22 cellular contexts compared by ENCODE assay signal in genomic region chr5:170557314-170557713, GRCh38. TPM values are rescaled to one million over a fixed set of nuclear protein-coding genes. Genes with fewer than 3 reads are reported as not detected.
DNase-seq lines count a peak whose midpoint lies in the region; ATAC-seq, FAIRE-seq and TF ChIP-seq lines count a peak whose summit lies in the region.
"Had no signal": no experiment of that assay in that cellular context is flagged by ENCODE, and none has a peak within 500 bp of the region (broad histone marks: within the 10 kb centered on the region; RNA-seq: fewer than 3 reads in every experiment).

No MANE protein-coding gene starts in this region.

- peak overlapping the region; percentile 3 for H3K27ac Mint-ChIP-seq in stimulated activated naive CD8-positive, alpha-beta T cell treated with anti-CD3 and anti-CD28 coated beads, Interleukin-15, Interleukin-2, amounts not matched to agents 100 ng/mL and 50 ng/mL, for 24 hours
- H3K27ac Mint-ChIP-seq: CD14-positive monocyte; CD4-positive, alpha-beta T cell; GM23338 had no signal

- TF ChIP-seq CTCF in coronary artery (IDR thresholded peaks at IDR 0.05), result no peak

- no peaks in the 10 kb centered on the region for H3K36me3 Mint-ChIP-seq in stimulated activated naive CD8-positive, alpha-beta T cell treated with anti-CD3 and anti-CD28 coated beads, Interleukin-15, Interleukin-2, amounts not matched to agents 100 ng/mL and 50 ng/mL, for 24 hours (ENCODE audit: low read depth)
- H3K36me3 Mint-ChIP-seq: CD14-positive monocyte had no signal

- no peak overlapping the region for H3K4me3 Mint-ChIP-seq in stimulated activated naive CD8-positive, alpha-beta T cell treated with anti-CD3 and anti-CD28 coated beads, Interleukin-15, Interleukin-2, amounts not matched to agents 100 ng/mL and 50 ng/mL, for 24 hours
- H3K4me3 Mint-ChIP-seq: CD4-positive, alpha-beta T cell; GM23338 had no signal

- no peak for FAIRE-seq in GM12891 (lab: Jason Lieb, UNC)
- FAIRE-seq: A549, G401.6, H54 had no signal

- no peak for ATAC-seq in stimulated activated naive CD8-positive, alpha-beta T cell treated with anti-CD3 and anti-CD28 coated beads, Interleukin-15, Interleukin-2, amounts not matched to agents 100 U/mL and 50 U/mL, for 24 hours
- ATAC-seq: A549, GM23338 had no signal

- peaks cover 6% of the 10 kb centered on the region for H3K4me1 Mint-ChIP-seq in stimulated activated naive CD8-positive, alpha-beta T cell treated with anti-CD3 and anti-CD28 coated beads, Interleukin-15, Interleukin-2, amounts not matched to agents 100 ng/mL and 50 ng/mL, for 24 hours (ENCODE audit: low read depth)
- H3K4me1 Mint-ChIP-seq: CD14-positive monocyte had no signal

- no peak overlapping the region for H3K27ac ChIP-seq in coronary artery
- no peak overlapping the region for H3K27ac ChIP-seq in substantia nigra (ENCODE audit: low read depth, low read length, poor library complexity, severe bottlenecking)
- H3K27ac ChIP-seq: A549; BLaER1 treated with 17β-estradiol and CSF1 and Interleukin-3, amounts not matched to agents 10 nM and 100 nM had no signal

- DNase-seq in stimulated activated naive CD8-positive, alpha-beta T cell treated with anti-CD3 and anti-CD28 coated beads, Interleukin-15, Interleukin-2, amounts not matched to agents 100 U/mL and 50 U/mL, for 24 hours, result no peak
- DNase-seq in coronary artery (ENCODE audit: low spot score), result peak; percentile 57
- DNase-seq in islet precursor cell, result peak; percentile 29
- DNase-seq in GM12891 (ENCODE audit: insufficient read length, low spot score), result no peak
- DNase-seq in substantia nigra (lab: John Stamatoyannopoulos, UW), result no peak
- DNase-seq in HPDE6-E6E7 (ENCODE audit: extremely low spot score), result no peak
- DNase-seq: 8988T; ACHN; AML-193; BE2C; Calu3; CD4-positive, alpha-beta T cell; COR-L47; DND-41; HCEC 1CT had no signal

- TF ChIP-seq POLR2A in GM12891 (IDR thresholded peaks at IDR 0.05; ENCODE audit: low read depth, low read length), result no peak

- no peak overlapping the region for H3K4me3 ChIP-seq in coronary artery
- H3K4me3 ChIP-seq: A549; BLaER1 treated with 17β-estradiol and CSF1 and Interleukin-3, amounts not matched to agents 10 nM and 100 nM; GM23338 had no signal

- H3K27me3 Mint-ChIP-seq in stimulated activated naive CD8-positive, alpha-beta T cell treated with anti-CD3 and anti-CD28 coated beads, Interleukin-15, Interleukin-2, amounts not matched to agents 100 ng/mL and 50 ng/mL, for 24 hours, result peaks cover 25% of the 10 kb centered on the region

- no peaks in the 10 kb centered on the region for H3K9me3 Mint-ChIP-seq in stimulated activated naive CD8-positive, alpha-beta T cell treated with anti-CD3 and anti-CD28 coated beads, Interleukin-15, Interleukin-2, amounts not matched to agents 100 ng/mL and 50 ng/mL, for 24 hours
- H3K9me3 Mint-ChIP-seq: CD4-positive, alpha-beta T cell; GM23338 had no signal

TF ChIP-seq in GM12891, 5 proteins besides CTCF, POLR2A, EP300 and RAD21:
- no peak for TF ChIP-seq TAF1 (IDR thresholded peaks at IDR 0.05; ENCODE audit: low read depth, low read length)
- TF ChIP-seq POLR2AphosphoS5 (IDR thresholded peaks at IDR 0.05; ENCODE audit: low read depth, low read length), result no peak
- no peak for TF ChIP-seq PAX5 (IDR thresholded peaks at IDR 0.05; ENCODE audit: insufficient read depth, low read length, severe bottlenecking)
- TF ChIP-seq POU2F2 (IDR thresholded peaks at IDR 0.05; ENCODE audit: low read depth, low read length), result no peak
- TF ChIP-seq SPI1 (IDR thresholded peaks at IDR 0.05; ENCODE audit: low read depth, low read length), result no peak

RNA-seq across cellular contexts. Expression of gene KCNIP1, which starts 53.5 kb away (rescaled TPM):
- not detected for polyA plus RNA-seq in GM12891 (2012; ENCODE audit: low read depth, missing spikeins)
- polyA plus RNA-seq: A549, CD14-positive monocyte had no signal

Comparison
In these comparisons a context has a peak if more than half of its experiments do, and no peak if none do; other contexts are left out.
1. DNase-seq: peak in coronary artery (single experiment) and islet precursor cell (single experiment); none in stimulated activated naive CD8-positive, alpha-beta T cell treated with anti-CD3 and anti-CD28 coated beads, Interleukin-15, Interleukin-2, amounts not matched to agents 100 U/mL and 50 U/mL, for 24 hours (single experiment), GM12891 (single experiment), substantia nigra (0 of 49) and HPDE6-E6E7 (single experiment).